24 cellular contexts compared by ENCODE assay signal in genomic region chr7:158096582-158096981, GRCh38.
"Had no signal": no experiment of that assay in that cellular context is flagged by ENCODE, and none has a peak within 500 bp of the region (broad histone marks: within the 10 kb centered on the region; RNA-seq: fewer than 3 reads in every experiment).

No MANE protein-coding gene starts in this region.

- H3K4me3 ChIP-seq: left lung, smooth muscle cell, thyroid gland had no signal

- H3K27me3 ChIP-seq: thyroid gland had no signal

- H3K4me1 Mint-ChIP-seq: activated naive CD8-positive, alpha-beta T cell treated with anti-CD3 and anti-CD28 coated beads, Interleukin-2, amount 10 ng/mL, durations not matched to agents 7 days and 5 days had no signal

- H3K27ac ChIP-seq: left lung, parathyroid adenoma, thyroid gland had no signal

- H3K9me3 ChIP-seq: thyroid gland had no signal

- H3K4me3 Mint-ChIP-seq: activated naive CD4-positive, alpha-beta T cell treated with anti-CD3 and anti-CD28 coated beads for 36 hours; activated naive CD8-positive, alpha-beta T cell treated with anti-CD3 and anti-CD28 coated beads, Interleukin-2, amount 10 ng/mL, durations not matched to agents 7 days and 5 days; activated T-cell treated with anti-CD3 and anti-CD28 coated beads, Interleukin-2, amount 50 U/mL, for 4 hours; natural killer cell treated with Interleukin-12 subunit alpha and Interleukin-12 subunit beta and Interleukin-15 and Interleukin-18, amount 100 ng/mL, for 72 hours; T-helper 1 cell treated with Interleukin-12 subunit alpha and Interleukin-12 subunit beta and Interleukin-4 antibody, amounts not matched to agents 30 μg/mL and 1 μg/mL, for 36 hours; WTC11 had no signal

- ATAC-seq: activated T-cell treated with anti-CD3 and anti-CD28 coated beads, Interleukin-2, amount 50 U/mL, for 4 hours; left lung; sciatic nerve; stimulated activated naive CD8-positive, alpha-beta T cell treated with anti-CD3 and anti-CD28 coated beads, Interleukin-15, Interleukin-2, amounts not matched to agents 100 U/mL and 50 U/mL, for 24 hours; WTC11 had no signal

- DNase-seq: activated CD8-positive, alpha-beta memory T cell treated with anti-CD3 and anti-CD28 coated beads, Interleukin-2, amount 50 U/mL, for 48 hours; activated naive CD4-positive, alpha-beta T cell treated with anti-CD3 and anti-CD28 coated beads for 36 hours; activated naive CD8-positive, alpha-beta T cell treated with anti-CD3 and anti-CD28 coated beads, Interleukin-2, amount 10 ng/mL, durations not matched to agents 7 days and 5 days; activated T-cell treated with anti-CD3 and anti-CD28 coated beads, Interleukin-2, amount 50 U/mL, for 4 hours; amniotic stem cell; cerebellar nuclear complex; cortex of kidney; erythroblast; foreskin fibroblast; mammary epithelial cell; midbrain; stimulated activated CD4-positive, alpha-beta T cell treated with anti-CD3 and anti-CD28 coated beads, Interleukin-4, amount 100 ng/mL, for 1 hour; stimulated activated naive CD8-positive, alpha-beta T cell treated with anti-CD3 and anti-CD28 coated beads, Interleukin-15, Interleukin-2, amounts not matched to agents 100 U/mL and 50 U/mL, for 24 hours; substantia nigra; T1000; thyroid gland had no signal

- H3K27me3 Mint-ChIP-seq: activated naive CD8-positive, alpha-beta T cell treated with anti-CD3 and anti-CD28 coated beads, Interleukin-2, amount 10 ng/mL, durations not matched to agents 7 days and 5 days; natural killer cell treated with Interleukin-12 subunit alpha and Interleukin-12 subunit beta and Interleukin-15 and Interleukin-18, amount 100 ng/mL, for 72 hours had no signal

- H3K27ac Mint-ChIP-seq: activated naive CD4-positive, alpha-beta T cell treated with anti-CD3 and anti-CD28 coated beads for 36 hours; activated naive CD8-positive, alpha-beta T cell treated with anti-CD3 and anti-CD28 coated beads, Interleukin-2, amount 10 ng/mL, durations not matched to agents 7 days and 5 days; activated T-helper 2 cell treated with anti-CD3 and anti-CD28 coated beads, Interferon-gamma antibody, Interleukin-2, Interleukin-4, amounts not matched to agents 10 μg/mL and 5 μg/mL and 100 μg/mL, durations not matched to agents 14 hours and 24 hours and 36 hours; natural killer cell treated with Interleukin-12 subunit alpha and Interleukin-12 subunit beta and Interleukin-15 and Interleukin-18, amount 100 ng/mL, for 72 hours; T-helper 1 cell treated with Interleukin-12 subunit alpha and Interleukin-12 subunit beta and Interleukin-4 antibody, amounts not matched to agents 30 μg/mL and 1 μg/mL, for 36 hours; WTC11 had no signal

- H3K36me3 ChIP-seq: left lung, thyroid gland had no signal

- H3K36me3 Mint-ChIP-seq: activated naive CD8-positive, alpha-beta T cell treated with anti-CD3 and anti-CD28 coated beads, Interleukin-2, amount 10 ng/mL, durations not matched to agents 7 days and 5 days had no signal

- H3K4me1 ChIP-seq: left lung, parathyroid adenoma, thyroid gland had no signal

- H3K9me3 Mint-ChIP-seq: activated naive CD4-positive, alpha-beta T cell treated with anti-CD3 and anti-CD28 coated beads for 36 hours; activated T-cell treated with anti-CD3 and anti-CD28 coated beads, Interleukin-2, amount 50 U/mL, for 4 hours had no signal
